ENCODE assay signal across 1 cellular context in the genomic region with DNA sequence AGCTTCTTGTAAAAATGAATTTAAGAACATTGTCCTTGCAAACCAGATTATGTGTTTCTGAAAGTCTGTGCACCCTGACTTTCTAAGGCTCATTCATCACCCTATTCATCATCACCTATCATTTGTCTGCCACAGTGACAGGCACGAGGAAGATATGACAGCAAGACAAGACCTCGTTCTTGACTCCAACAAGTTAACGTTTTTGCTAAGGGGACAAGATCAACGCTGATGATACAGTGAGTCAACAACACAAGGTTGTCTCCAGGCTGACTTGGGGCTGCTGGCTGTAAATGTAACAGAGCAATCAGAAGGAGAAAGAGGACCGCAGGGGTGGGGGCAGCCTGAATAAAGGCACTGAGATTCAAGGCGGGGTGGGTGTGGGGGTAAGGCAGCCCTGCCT.
TF ChIP-seq lines count a peak whose summit lies in the region.

No MANE protein-coding gene starts in this region.

TF ChIP-seq in IMR-90, 13 proteins besides CTCF, POLR2A, EP300 and RAD21:
- TF ChIP-seq MXI1 (IDR thresholded peaks at IDR 0.05; ENCODE audit: borderline replicate concordance, low read depth, low read length), result no peak
- TF ChIP-seq SMC3 (IDR thresholded peaks at IDR 0.05; ENCODE audit: low read depth, low read length), result no peak
- TF ChIP-seq NFE2L2 (IDR thresholded peaks at IDR 0.05; ENCODE audit: low read depth, low read length), result no peak
- no peak for TF ChIP-seq MAFK (IDR thresholded peaks at IDR 0.05; ENCODE audit: low read depth, low read length)
- no peak for TF ChIP-seq RCOR1 (IDR thresholded peaks at IDR 0.05; ENCODE audit: insufficient replicate concordance, low read length)
- TF ChIP-seq RFX5 (IDR thresholded peaks at IDR 0.05; ENCODE audit: low read depth, low read length), result no peak
- TF ChIP-seq ELK1 (IDR thresholded peaks at IDR 0.05; ENCODE audit: borderline replicate concordance, low read depth, low read length), result no peak
- no peak for TF ChIP-seq USF2 (IDR thresholded peaks at IDR 0.05; ENCODE audit: low read depth, low read length)
- TF ChIP-seq MAZ (IDR thresholded peaks at IDR 0.05; ENCODE audit: borderline replicate concordance, low read depth, low read length), result no peak
- TF ChIP-seq FOS (IDR thresholded peaks at IDR 0.05; ENCODE audit: low read depth, low read length), result no peak
- TF ChIP-seq CHD1 (IDR thresholded peaks at IDR 0.05; ENCODE audit: low read depth, low read length), result no peak
- no peak for TF ChIP-seq BHLHE40 (IDR thresholded peaks at IDR 0.05; ENCODE audit: low read depth, low read length)
- no peak for TF ChIP-seq CEBPB (IDR thresholded peaks at IDR 0.05; ENCODE audit: low read depth, low read length)
